12 cellular contexts compared by ENCODE assay signal in the genomic region with DNA sequence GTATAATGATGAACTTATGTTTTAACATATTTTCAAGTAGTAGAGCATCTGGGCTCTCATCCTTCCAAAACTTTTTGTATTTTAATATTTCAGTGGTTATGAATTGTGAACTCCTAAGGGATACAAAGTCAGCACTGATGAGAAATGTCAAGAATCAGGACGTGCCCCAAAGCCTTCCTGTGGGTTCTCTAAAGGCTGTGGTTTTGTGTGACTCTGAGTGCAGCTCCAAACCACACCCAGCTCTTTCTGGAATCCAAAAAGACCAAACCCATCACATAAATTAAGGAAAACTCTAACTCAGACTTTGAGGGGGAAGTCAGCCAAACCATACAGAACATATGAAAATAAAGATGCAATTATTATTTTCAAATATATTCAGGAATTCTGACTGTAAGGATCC. TPM values are rescaled to one million over a fixed set of nuclear protein-coding genes. Genes with fewer than 3 reads are reported as not detected.
DNase-seq lines count a peak whose midpoint lies in the region; ATAC-seq, FAIRE-seq and TF ChIP-seq lines count a peak whose summit lies in the region.
"Had no signal": no experiment of that assay in that cellular context is flagged by ENCODE, and none has a peak within 500 bp of the region (broad histone marks: within the 10 kb centered on the region; RNA-seq: fewer than 3 reads in every experiment).

No MANE protein-coding gene starts in this region.

- no peaks in the 10 kb centered on the region for H3K27me3 ChIP-seq in esophagus squamous epithelium
- H3K27me3 ChIP-seq: adrenal gland, hepatocyte had no signal

- peak; percentile 73 for FAIRE-seq in RCC 7860 (lab: Jason Lieb, UNC)

- TF ChIP-seq POLR2A in esophagus squamous epithelium (IDR thresholded peaks at IDR 0.05), result no peak

- H3K27ac ChIP-seq in esophagus squamous epithelium, result peak overlapping the region in 3 of 4 donors; percentile 8 to 62 (median 11)
- H3K27ac ChIP-seq: hepatocyte had no signal

- H3K4me3 ChIP-seq in esophagus squamous epithelium, result no peak overlapping the region
- H3K4me3 ChIP-seq: adrenal gland, hepatocyte had no signal

- no peaks in the 10 kb centered on the region for H3K9me3 ChIP-seq in esophagus squamous epithelium
- H3K9me3 ChIP-seq: adrenal gland had no signal

- TF ChIP-seq CTCF in esophagus squamous epithelium (IDR thresholded peaks at IDR 0.05), result no peak

- 5 to 8% methylated on average over 1 of the region's 1 CpG for WGBS in esophagus squamous epithelium, 2 donors

- peak; percentile 81 for DNase-seq in EH (ENCODE audit: low read depth)
- no peak for DNase-seq in RCC 7860 (ENCODE audit: low spot score)
- no peak for DNase-seq in esophagus squamous epithelium (lab: John Stamatoyannopoulos, UW)
- DNase-seq in posterior vena cava (ENCODE audit: low spot score), result peak; percentile 38
- DNase-seq in GDM1 (lab: John Stamatoyannopoulos, UW), result no peak
- no peak for DNase-seq in HPDE6-E6E7 (ENCODE audit: extremely low spot score)
- DNase-seq: NCI-H1930, SW 1271 had no signal

- intact Hi-C loops in esophagus squamous epithelium (cut with DNase I), result no loop called here
- intact Hi-C loops in posterior vena cava (cut with DNase I), result no loop called here

- peaks cover 0 to 12% (median 8%) of the 10 kb centered on the region in 3 donors for H3K4me1 ChIP-seq in esophagus squamous epithelium

- peaks cover 14 to 93% (median 20%) of the 10 kb centered on the region in 3 donors for H3K36me3 ChIP-seq in esophagus squamous epithelium

- ATAC-seq in HG03432 (IDR thresholded peaks at IDR 0.05; ENCODE audit: unreplicated experiment) (no peak), GM19397 (IDR thresholded peaks at IDR 0.05; ENCODE audit: unreplicated experiment) (no peak)

RNA-seq across cellular contexts. Expression of a gene that starts 40.8 kb away (rescaled TPM):
- total RNA-seq in esophagus squamous epithelium (10 to 100 TPM in 3 of 4 donors, 1 to 10 TPM in 1; 9.4 to 19.1 (median 13.6) TPM), posterior vena cava (10 to 100 TPM; 15.8 to 16.8 TPM)

RNA-seq across cellular contexts. Expression of a gene that starts 49.8 kb away (rescaled TPM):
- 10 to 100 TPM; 42.3 to 60.4 (median 47.9) TPM for total RNA-seq in esophagus squamous epithelium
- 100 to 1,000 TPM in 1 of 2 donors, 10 to 100 TPM in 1; 76.8 to 107 TPM for total RNA-seq in posterior vena cava

Comparison
In these comparisons a context has a peak if more than half of its experiments do, and no peak if none do; other contexts are left out.
1. DNase-seq: peak in EH (single experiment) and posterior vena cava (single experiment); none in RCC 7860 (single experiment), esophagus squamous epithelium (single experiment), GDM1 (single experiment) and HPDE6-E6E7 (single experiment).